ENCODE assay signal across 8 cellular contexts in genomic region chr1:160046494-160047115, GRCh38. TPM values are rescaled to one million over a fixed set of nuclear protein-coding genes. Genes with fewer than 3 reads are reported as not detected.
A peak's percentile ranks its signal among the peaks of the same experiment; 100 is the strongest.
DNase-seq lines count a peak whose midpoint lies in the region; ATAC-seq and TF ChIP-seq lines count a peak whose summit lies in the region.

No MANE protein-coding gene starts in this region.

- peak overlapping the region; percentile 81 for H3K27ac Mint-ChIP-seq in activated CD4-positive, alpha-beta T cell treated with anti-CD3 and anti-CD28 coated beads for 36 hours
- no peak overlapping the region for H3K27ac Mint-ChIP-seq in activated T-helper 1 cell treated with anti-CD3 and anti-CD28 coated beads, Interleukin-12 subunit alpha, Interleukin-12 subunit beta, Interleukin-2, Interleukin-4 antibody, amounts not matched to agents 30 ng/mL and 10 ng/mL and 1 ng/mL, durations not matched to agents 14 hours and 24 hours and 36 hours
- no peak overlapping the region for H3K27ac Mint-ChIP-seq in neural crest cell (ENCODE audit: unreplicated experiment)

- peak overlapping the region; percentile 55 for H3K4me3 Mint-ChIP-seq in activated CD4-positive, alpha-beta T cell treated with anti-CD3 and anti-CD28 coated beads for 36 hours
- H3K4me3 Mint-ChIP-seq in activated T-helper 1 cell treated with anti-CD3 and anti-CD28 coated beads, Interleukin-12 subunit alpha, Interleukin-12 subunit beta, Interleukin-2, Interleukin-4 antibody, amounts not matched to agents 30 ng/mL and 10 ng/mL and 1 ng/mL, durations not matched to agents 14 hours and 24 hours and 36 hours, result peak overlapping the region; percentile 55
- peak overlapping the region; percentile 43 for H3K4me3 Mint-ChIP-seq in neural crest cell

- no peak overlapping the region for H3K4me3 ChIP-seq in fibroblast of villous mesenchyme (ENCODE audit: low read depth, low read length)

- no peaks in the 10 kb centered on the region for H3K36me3 Mint-ChIP-seq in activated CD4-positive, alpha-beta T cell treated with anti-CD3 and anti-CD28 coated beads for 36 hours (ENCODE audit: low read depth)
- H3K36me3 Mint-ChIP-seq in activated T-helper 1 cell treated with anti-CD3 and anti-CD28 coated beads, Interleukin-12 subunit alpha, Interleukin-12 subunit beta, Interleukin-2, Interleukin-4 antibody, amounts not matched to agents 30 ng/mL and 10 ng/mL and 1 ng/mL, durations not matched to agents 14 hours and 24 hours and 36 hours (ENCODE audit: low read depth), result no peaks in the 10 kb centered on the region
- H3K36me3 Mint-ChIP-seq in neural crest cell (ENCODE audit: low read depth), result no peaks in the 10 kb centered on the region

- peak; percentile 87 for ATAC-seq in activated CD4-positive, alpha-beta T cell treated with anti-CD3 and anti-CD28 coated beads for 36 hours
- peak; percentile 62 for ATAC-seq in HG02678 (IDR thresholded peaks at IDR 0.05; ENCODE audit: unreplicated experiment)
- no peak for ATAC-seq in HG02970 (IDR thresholded peaks at IDR 0.05; ENCODE audit: low FRiP score, unreplicated experiment)

- no peaks in the 10 kb centered on the region for H3K9me3 Mint-ChIP-seq in activated CD4-positive, alpha-beta T cell treated with anti-CD3 and anti-CD28 coated beads for 36 hours (ENCODE audit: low read depth)
- no peaks in the 10 kb centered on the region for H3K9me3 Mint-ChIP-seq in activated T-helper 1 cell treated with anti-CD3 and anti-CD28 coated beads, Interleukin-12 subunit alpha, Interleukin-12 subunit beta, Interleukin-2, Interleukin-4 antibody, amounts not matched to agents 30 ng/mL and 10 ng/mL and 1 ng/mL, durations not matched to agents 14 hours and 24 hours and 36 hours
- H3K9me3 Mint-ChIP-seq in neural crest cell, result peaks cover under 1% of the 10 kb centered on the region

- H3K4me1 Mint-ChIP-seq in activated CD4-positive, alpha-beta T cell treated with anti-CD3 and anti-CD28 coated beads for 36 hours, result peaks cover 12% of the 10 kb centered on the region
- peaks cover 16% of the 10 kb centered on the region for H3K4me1 Mint-ChIP-seq in activated T-helper 1 cell treated with anti-CD3 and anti-CD28 coated beads, Interleukin-12 subunit alpha, Interleukin-12 subunit beta, Interleukin-2, Interleukin-4 antibody, amounts not matched to agents 30 ng/mL and 10 ng/mL and 1 ng/mL, durations not matched to agents 14 hours and 24 hours and 36 hours (ENCODE audit: low read depth)
- H3K4me1 Mint-ChIP-seq in neural crest cell, result peaks cover 39% of the 10 kb centered on the region

- peaks cover 13% of the 10 kb centered on the region for H3K27me3 Mint-ChIP-seq in activated CD4-positive, alpha-beta T cell treated with anti-CD3 and anti-CD28 coated beads for 36 hours
- peaks cover 16% of the 10 kb centered on the region for H3K27me3 Mint-ChIP-seq in activated T-helper 1 cell treated with anti-CD3 and anti-CD28 coated beads, Interleukin-12 subunit alpha, Interleukin-12 subunit beta, Interleukin-2, Interleukin-4 antibody, amounts not matched to agents 30 ng/mL and 10 ng/mL and 1 ng/mL, durations not matched to agents 14 hours and 24 hours and 36 hours (ENCODE audit: insufficient read depth)
- H3K27me3 Mint-ChIP-seq in neural crest cell (ENCODE audit: low read depth), result peaks cover 57% of the 10 kb centered on the region

- DNase-seq in activated CD4-positive, alpha-beta T cell treated with anti-CD3 and anti-CD28 coated beads for 36 hours, result peak; percentile 67
- no peak for DNase-seq in activated CD4-positive, alpha-beta T cell treated with anti-CD3 and anti-CD28 coated beads for 1 hour
- DNase-seq in NCI-H82 (lab: John Stamatoyannopoulos, UW) (peak; percentile 47), fibroblast of villous mesenchyme (ENCODE audit: low read depth) (peak; percentile 51), neural crest cell (ENCODE audit: low read depth, low spot score) (no peak)
- DNase-seq in activated T-helper 1 cell treated with anti-CD3 and anti-CD28 coated beads, Interleukin-12 subunit alpha, Interleukin-12 subunit beta, Interleukin-2, Interleukin-4 antibody, amounts not matched to agents 30 ng/mL and 10 ng/mL and 1 ng/mL, durations not matched to agents 14 hours and 24 hours and 36 hours (ENCODE audit: low spot score), result peak; percentile 22

- POLR2A ChIA-PET in activated CD4-positive, alpha-beta T cell treated with anti-CD3 and anti-CD28 coated beads for 36 hours (lab: Charles Lee), result no interaction called here

- CTCF ChIA-PET in activated CD4-positive, alpha-beta T cell treated with anti-CD3 and anti-CD28 coated beads for 36 hours (lab: Charles Lee), result interaction anchor here (0.5 to 38.5 kb wide), 34 partner anchors 8 to 768 kb away, joined by 3 to 636 read pairs (median 4); partner anchors contain the start of genes IGSF8, KCNJ10, KCNJ9 and PEX19

- intact Hi-C loops in activated CD4-positive, alpha-beta T cell treated with anti-CD3 and anti-CD28 coated beads for 36 hours (cut with DNase I, micrococcal nuclease), result loop anchor here (1.0 to 2.0 kb wide), 3 partner anchors 32 to 38 kb away; no protein-coding TSS in a partner anchor
- intact Hi-C loops in activated T-helper 1 cell treated with anti-CD3 and anti-CD28 coated beads, Interleukin-12 subunit alpha, Interleukin-12 subunit beta, Interleukin-2, Interleukin-4 antibody, amounts not matched to agents 30 ng/mL and 10 ng/mL and 1 ng/mL, durations not matched to agents 14 hours and 24 hours and 36 hours (cut with micrococcal nuclease), result loop anchor here (1.0 to 2.0 kb wide), 3 partner anchors 14 to 38 kb away; no protein-coding TSS in a partner anchor

- TF ChIP-seq CTCF in fibroblast of villous mesenchyme (IDR thresholded peaks at IDR 0.05; ENCODE audit: insufficient read depth, low read depth, low read length) (peak; percentile 64), neural crest cell (conservative IDR thresholded peaks at IDR 0.05) (peak; percentile 74)

RNA-seq across cellular contexts. Expression of gene PIGM, which starts 14.8 kb away (rescaled TPM):
- 1 to 10 TPM; 4.3 to 4.7 TPM for total RNA-seq in activated CD4-positive, alpha-beta T cell treated with anti-CD3 and anti-CD28 coated beads for 36 hours
- total RNA-seq in activated T-helper 1 cell treated with anti-CD3 and anti-CD28 coated beads, Interleukin-12 subunit alpha, Interleukin-12 subunit beta, Interleukin-2, Interleukin-4 antibody, amounts not matched to agents 30 ng/mL and 10 ng/mL and 1 ng/mL, durations not matched to agents 14 hours and 24 hours and 36 hours, result 5.4 and 5.5 TPM in 2 replicates
- 4.2 and 6.0 TPM in 2 replicates for total RNA-seq in fibroblast of villous mesenchyme
- total RNA-seq in neural crest cell, result 9.7 and 9.9 TPM in 2 replicates

RNA-seq across cellular contexts. Expression of gene KCNJ10, which starts 23.4 kb away (rescaled TPM):
- total RNA-seq in activated CD4-positive, alpha-beta T cell treated with anti-CD3 and anti-CD28 coated beads for 36 hours, result under 1 TPM; 0.11 TPM
- total RNA-seq in activated T-helper 1 cell treated with anti-CD3 and anti-CD28 coated beads, Interleukin-12 subunit alpha, Interleukin-12 subunit beta, Interleukin-2, Interleukin-4 antibody, amounts not matched to agents 30 ng/mL and 10 ng/mL and 1 ng/mL, durations not matched to agents 14 hours and 24 hours and 36 hours, result not detected in 2 replicates
- total RNA-seq in fibroblast of villous mesenchyme (under 0.01 TPM in 1 of 2 replicates, not detected in the other), neural crest cell (0.47 and 0.73 TPM in 2 replicates)

RNA-seq across cellular contexts. Expression of gene KCNJ9, which starts 34.7 kb away (rescaled TPM):
- total RNA-seq in activated CD4-positive, alpha-beta T cell treated with anti-CD3 and anti-CD28 coated beads for 36 hours, result under 1 TPM; 0.04 to 0.05 TPM
- not detected in 2 replicates for total RNA-seq in activated T-helper 1 cell treated with anti-CD3 and anti-CD28 coated beads, Interleukin-12 subunit alpha, Interleukin-12 subunit beta, Interleukin-2, Interleukin-4 antibody, amounts not matched to agents 30 ng/mL and 10 ng/mL and 1 ng/mL, durations not matched to agents 14 hours and 24 hours and 36 hours
- total RNA-seq in fibroblast of villous mesenchyme (not detected in 2 replicates), neural crest cell (0.11 and 0.19 TPM in 2 replicates)

RNA-seq across cellular contexts. Expression of gene IGSF8, which starts 51.8 kb away (rescaled TPM):
- total RNA-seq in activated CD4-positive, alpha-beta T cell treated with anti-CD3 and anti-CD28 coated beads for 36 hours, result 10 to 100 TPM; 29.2 to 33.8 TPM
- 25.5 and 26.3 TPM in 2 replicates for total RNA-seq in activated T-helper 1 cell treated with anti-CD3 and anti-CD28 coated beads, Interleukin-12 subunit alpha, Interleukin-12 subunit beta, Interleukin-2, Interleukin-4 antibody, amounts not matched to agents 30 ng/mL and 10 ng/mL and 1 ng/mL, durations not matched to agents 14 hours and 24 hours and 36 hours
- total RNA-seq in fibroblast of villous mesenchyme (13.9 and 14.7 TPM in 2 replicates), neural crest cell (27.5 and 28.4 TPM in 2 replicates)

Comparison
In these comparisons a context has a peak if more than half of its experiments do, and no peak if none do; other contexts are left out.
1. DNase-seq: peak in activated CD4-positive, alpha-beta T cell treated with anti-CD3 and anti-CD28 coated beads for 36 hours (single experiment), NCI-H82 (single experiment), activated T-helper 1 cell treated with anti-CD3 and anti-CD28 coated beads, Interleukin-12 subunit alpha, Interleukin-12 subunit beta, Interleukin-2, Interleukin-4 antibody, amounts not matched to agents 30 ng/mL and 10 ng/mL and 1 ng/mL, durations not matched to agents 14 hours and 24 hours and 36 hours (single experiment) and fibroblast of villous mesenchyme (single experiment); none in activated CD4-positive, alpha-beta T cell treated with anti-CD3 and anti-CD28 coated beads for 1 hour (single experiment) and neural crest cell (single experiment).
2. Peak in every context shown above with its lines, with median percentiles within 50 percentile points of each other: H3K4me3 Mint-ChIP-seq.